ENCODE assay signal across 8 cellular contexts in the genomic region with DNA sequence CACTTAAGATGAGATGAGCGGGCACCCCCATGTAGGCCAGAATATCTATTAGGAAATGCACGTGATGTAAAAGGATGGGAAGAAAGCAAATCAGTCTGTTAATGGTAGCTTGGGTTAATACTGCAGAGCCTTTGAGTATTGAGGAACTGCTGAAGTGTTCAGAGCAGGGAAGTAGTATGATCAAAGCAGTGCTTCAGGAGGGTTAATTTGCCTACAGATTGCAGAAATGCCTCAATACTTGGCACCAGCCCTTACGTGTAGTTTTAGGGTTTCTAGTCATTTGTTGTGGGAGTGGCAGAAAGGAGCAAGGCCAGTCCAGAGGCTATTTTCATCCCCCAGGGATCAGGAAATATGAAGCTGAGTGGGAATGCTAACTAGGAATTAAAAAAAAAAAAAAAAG. TPM values are rescaled to one million over a fixed set of nuclear protein-coding genes. Genes with fewer than 3 reads are reported as not detected.
DNase-seq lines count a peak whose midpoint lies in the region; ATAC-seq and TF ChIP-seq lines count a peak whose summit lies in the region.

No MANE protein-coding gene starts in this region.

- intact Hi-C loops in lower leg skin (cut with DNase I; ENCODE audit: low total_unique reads) (no loop called here), uterus (cut with DNase I; ENCODE audit: low total_unique reads) (no loop called here)

- WGBS in lower leg skin, 2 donors, result 50 to 69% methylated on average over 3 of the region's 3 CpGs
- 33 to 53% methylated on average over 3 of the region's 3 CpGs for WGBS in upper lobe of left lung, 2 donors

- H3K4me3 ChIP-seq in lower leg skin (ENCODE audit: low read depth, poor library complexity, severe bottlenecking) (no peak overlapping the region), upper lobe of left lung (no peak overlapping the region), uterus (no peak overlapping the region)

- H3K36me3 ChIP-seq in upper lobe of left lung (peaks cover 0 to 22% (median 7%) of the 10 kb centered on the region in 4 donors), uterus (no peaks in the 10 kb centered on the region)

- no peaks in the 10 kb centered on the region for H3K27me3 ChIP-seq in upper lobe of left lung
- no peaks in the 10 kb centered on the region for H3K27me3 ChIP-seq in uterus

- DNase-seq in GM13977 (ENCODE audit: low spot score), result peak; percentile 32
- DNase-seq in germinal center (ENCODE audit: low spot score), result peak; percentile 27
- no peak for DNase-seq in lower leg skin (ENCODE audit: low spot score in 2 of 2)
- DNase-seq in upper lobe of left lung, result no peak
- DNase-seq in uterus, result no peak

- in situ Hi-C loops in GM13977 (cut with MboI; ENCODE audit: low pct_unique_long_range_greater_than_20kb, low sequenced_read_pairs, unreplicated experiment), result no loop called here

- TF ChIP-seq CTCF in GM13977 (IDR thresholded peaks at IDR 0.05; ENCODE audit: extremely low read depth, insufficient read depth, missing control alignments), result no peak
- no peak for TF ChIP-seq CTCF in lower leg skin (IDR thresholded peaks at IDR 0.05)
- TF ChIP-seq CTCF in upper lobe of left lung (IDR thresholded peaks at IDR 0.05), result no peak
- TF ChIP-seq CTCF in uterus (IDR thresholded peaks at IDR 0.05), result no peak

- ATAC-seq in GM21423 (IDR thresholded peaks at IDR 0.05; ENCODE audit: unreplicated experiment) (peak; percentile 75), HG03457 (IDR thresholded peaks at IDR 0.05; ENCODE audit: unreplicated experiment) (peak; percentile 54), HG02970 (IDR thresholded peaks at IDR 0.05; ENCODE audit: low FRiP score, unreplicated experiment) (no peak), upper lobe of left lung (ENCODE audit: low FRiP score in 2 of 2) (no peak)

- no peak for TF ChIP-seq EP300 in upper lobe of left lung (IDR thresholded peaks at IDR 0.05)

- H3K4me1 ChIP-seq in upper lobe of left lung (peaks cover 0 to 74% (median 44%) of the 10 kb centered on the region in 4 donors), uterus (no peaks in the 10 kb centered on the region)

- H3K27ac ChIP-seq in upper lobe of left lung (peak overlapping the region in 1 of 4 donors; percentile 30), uterus (no peak overlapping the region)

- TF ChIP-seq POLR2A in lower leg skin (IDR thresholded peaks at IDR 0.05), result no peak
- no peak for TF ChIP-seq POLR2A in upper lobe of left lung (IDR thresholded peaks at IDR 0.05)
- no peak for TF ChIP-seq POLR2A in uterus (IDR thresholded peaks at IDR 0.05)

- H3K9me3 ChIP-seq in upper lobe of left lung (no peaks in the 10 kb centered on the region), uterus (no peaks in the 10 kb centered on the region)

RNA-seq across cellular contexts. Expression of gene ZFX, which starts 19.7 kb away (rescaled TPM):
- total RNA-seq in lower leg skin (10 to 100 TPM; 29.0 to 63.4 (median 37.8) TPM), upper lobe of left lung (10 to 100 TPM; 15.7 to 68.6 (median 31.1) TPM), uterus (100 to 1,000 TPM in 3 of 4 donors, 10 to 100 TPM in 1; 60.6 to 211 (median 111) TPM)

Comparison
In these comparisons a context has a peak if more than half of its experiments do, and no peak if none do; other contexts are left out.
1. DNase-seq: peak in GM13977 (single experiment) and germinal center (single experiment); none in lower leg skin (0 of 2), upper lobe of left lung (0 of 2) and uterus (0 of 2).
2. ATAC-seq: peak in GM21423 (single experiment) and HG03457 (single experiment); none in HG02970 (single experiment) and upper lobe of left lung (0 of 2).